ENCODE assay signal across 1 cellular context in genomic region chr6:158565122-158565429, GRCh38.
TF ChIP-seq lines count a peak whose summit lies in the region.

No MANE protein-coding gene starts in this region.

TF ChIP-seq in IMR-90, 13 proteins besides CTCF, POLR2A, EP300 and RAD21 (continued from another document):
- TF ChIP-seq USF2 (IDR thresholded peaks at IDR 0.05; ENCODE audit: low read depth, low read length) (no peak), MXI1 (IDR thresholded peaks at IDR 0.05; ENCODE audit: borderline replicate concordance, low read depth, low read length) (no peak), ELK1 (IDR thresholded peaks at IDR 0.05; ENCODE audit: borderline replicate concordance, low read depth, low read length) (no peak), SMC3 (IDR thresholded peaks at IDR 0.05; ENCODE audit: low read depth, low read length) (no peak), BHLHE40 (IDR thresholded peaks at IDR 0.05; ENCODE audit: low read depth, low read length) (no peak), NFE2L2 (IDR thresholded peaks at IDR 0.05; ENCODE audit: low read depth, low read length) (no peak), RCOR1 (IDR thresholded peaks at IDR 0.05; ENCODE audit: insufficient replicate concordance, low read length) (no peak), CHD1 (IDR thresholded peaks at IDR 0.05; ENCODE audit: low read depth, low read length) (no peak)
